ENCODE assay signal across 19 cellular contexts in the genomic region with DNA sequence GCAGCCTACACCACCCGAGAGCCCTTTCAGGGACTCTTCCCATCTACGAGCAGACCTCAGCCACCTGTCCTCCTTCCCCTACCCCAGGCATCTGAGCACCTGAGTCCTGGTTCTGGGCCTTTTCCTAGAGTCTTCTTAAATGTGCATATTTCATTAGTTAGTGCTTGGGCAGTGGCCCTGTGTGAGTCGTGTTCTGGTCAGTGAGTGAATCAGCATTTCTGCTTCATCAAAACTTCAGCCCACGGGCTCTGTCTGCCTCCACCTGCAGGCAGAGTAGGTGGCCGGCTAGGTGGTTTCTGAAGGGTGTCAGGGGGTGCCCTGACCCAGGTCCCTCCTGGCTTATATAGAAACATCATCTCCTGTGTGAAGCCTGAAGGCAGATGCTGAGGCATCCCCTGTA. TPM values are rescaled to one million over a fixed set of nuclear protein-coding genes. Genes with fewer than 3 reads are reported as not detected.
A peak's percentile ranks its signal among the peaks of the same experiment; 100 is the strongest.
DNase-seq lines count a peak whose midpoint lies in the region; ATAC-seq and TF ChIP-seq lines count a peak whose summit lies in the region.
"Had no signal": no experiment of that assay in that cellular context is flagged by ENCODE, and none has a peak within 500 bp of the region (broad histone marks: within the 10 kb centered on the region; RNA-seq: fewer than 3 reads in every experiment).

No MANE protein-coding gene starts in this region.

- peak overlapping the region; percentile 0 to 94 (median 77) for H3K27ac ChIP-seq in heart right ventricle
- H3K27ac ChIP-seq in VCaP, result peak overlapping the region; percentile 98
- H3K27ac ChIP-seq in thyroid gland, result peak overlapping the region in 2 of 3 donors; percentile 66 to 90
- H3K27ac ChIP-seq in upper lobe of right lung, result no peak overlapping the region
- H3K27ac ChIP-seq: KMS-11, SJCRH30 had no signal

- H3K4me1 ChIP-seq in heart right ventricle (peaks cover 1 to 97% (median 68%) of the 10 kb centered on the region in 9 donors), thyroid gland (peaks cover 39 to 46% of the 10 kb centered on the region in 2 donors), upper lobe of right lung (no peaks in the 10 kb centered on the region)
- H3K4me1 ChIP-seq: HAP-1, SJCRH30 had no signal

- H3K36me3 ChIP-seq in heart right ventricle (peaks cover 0 to 28% (median 0%) of the 10 kb centered on the region in 9 donors), thyroid gland (peaks cover 12 to 17% of the 10 kb centered on the region in 2 donors), upper lobe of right lung (no peaks in the 10 kb centered on the region)
- H3K36me3 ChIP-seq: HAP-1 had no signal

- no peak for TF ChIP-seq POLR2A in thyroid gland (IDR thresholded peaks at IDR 0.05)

- ATAC-seq in heart right ventricle (no peak), left cardiac atrium (no peak), upper lobe of right lung (no peak), GM19397 (IDR thresholded peaks at IDR 0.05; ENCODE audit: unreplicated experiment) (no peak)

- no peak for TF ChIP-seq CTCF in heart right ventricle (IDR thresholded peaks at IDR 0.05)
- TF ChIP-seq CTCF in VCaP (conservative IDR thresholded peaks at IDR 0.05), result no peak
- TF ChIP-seq CTCF in thyroid gland (IDR thresholded peaks at IDR 0.05), result no peak
- TF ChIP-seq CTCF in upper lobe of right lung (IDR thresholded peaks at IDR 0.05), result no peak

- H3K9me3 ChIP-seq in heart right ventricle, result no peaks in the 10 kb centered on the region
- no peaks in the 10 kb centered on the region for H3K9me3 ChIP-seq in thyroid gland
- no peaks in the 10 kb centered on the region for H3K9me3 ChIP-seq in upper lobe of right lung
- H3K9me3 ChIP-seq: HAP-1, SJCRH30 had no signal

- no peak for DNase-seq in heart right ventricle
- DNase-seq in left cardiac atrium, result no peak
- DNase-seq in islet precursor cell, result peak; percentile 75
- DNase-seq in thyroid gland, result no peak
- no peak for DNase-seq in upper lobe of right lung
- DNase-seq in NCI-H510A treated with DMSO at 0.1 percent for 48 hours (lab: John Stamatoyannopoulos, UW), result no peak
- DNase-seq: activated CD4-positive, CD25-positive, alpha-beta regulatory T cell treated with anti-CD3 and anti-CD28 coated beads, Interleukin-2, amount 50 U/mL, for 72 hours; CD8-positive, alpha-beta memory T cell; EL; midbrain; NCI-H1048; SJCRH30 had no signal

- H3K27me3 ChIP-seq in heart right ventricle, result no peaks in the 10 kb centered on the region
- H3K27me3 ChIP-seq in thyroid gland, result no peaks in the 10 kb centered on the region
- no peaks in the 10 kb centered on the region for H3K27me3 ChIP-seq in upper lobe of right lung
- H3K27me3 ChIP-seq: SJCRH30 had no signal

- H3K4me3 ChIP-seq in heart right ventricle (no peak overlapping the region), thyroid gland (replicated peaks in 1 of 3) (no peak overlapping the region), upper lobe of right lung (no peak overlapping the region)
- H3K4me3 ChIP-seq: HAP-1, SJCRH30 had no signal

- WGBS in heart right ventricle, 2 donors, result 77 to 84% methylated on average over 5 of the region's 5 CpGs
- WGBS in thyroid gland, 2 donors, result 80 to 83% methylated on average over 4 to 5 of the region's 5 CpGs

- intact Hi-C loops in heart right ventricle (cut with DNase I), result no loop called here
- intact Hi-C loops in left cardiac atrium (cut with DNase I), result no loop called here
- intact Hi-C loops in thyroid gland (cut with DNase I), result no loop called here
- intact Hi-C loops in upper lobe of right lung (cut with DNase I), result no loop called here

RNA-seq across cellular contexts. Expression of a gene that starts 13.9 kb away (rescaled TPM):
- 10 to 100 TPM; 15.9 to 55.7 (median 27.5) TPM for total RNA-seq in heart right ventricle
- polyA plus RNA-seq in heart right ventricle, result 10 to 100 TPM; 18.4 to 32.6 TPM
- total RNA-seq in left cardiac atrium, result 10 to 100 TPM; 23.8 to 29.4 TPM
- total RNA-seq in thyroid gland, result 10 to 100 TPM in 3 of 4 donors, 1 to 10 TPM in 1; 7.9 to 20.5 (median 17.1) TPM
- 4.6 TPM for total RNA-seq in upper lobe of right lung
- total RNA-seq: CD8-positive, alpha-beta memory T cell; dermis microvascular lymphatic vessel endothelial cell; OCI-LY7; T-helper 2 cell treated with Interferon-gamma antibody and Interleukin-4, amounts not matched to agents 100 ng/mL and 5 ng/mL, for 36 hours had no signal
- polyA plus RNA-seq: CD8-positive, alpha-beta memory T cell had no signal

RNA-seq across cellular contexts. Expression of a gene that starts 21.3 kb away (rescaled TPM):
- total RNA-seq in heart right ventricle, result 100 to 1,000 TPM; 222 to 328 (median 245) TPM
- 100 to 1,000 TPM; 200 to 598 TPM for polyA plus RNA-seq in heart right ventricle
- total RNA-seq in left cardiac atrium, result 100 to 1,000 TPM; 183 to 203 TPM
- total RNA-seq in thyroid gland, result 10 to 100 TPM; 21.1 to 74.7 (median 32.7) TPM
- total RNA-seq in upper lobe of right lung, result 40.6 TPM

RNA-seq across cellular contexts. Expression of a gene that starts 56.1 kb away (rescaled TPM):
- total RNA-seq in heart right ventricle (10 to 100 TPM; 18.5 to 32.1 (median 25.6) TPM), left cardiac atrium (10 to 100 TPM; 26.0 to 33.7 TPM), thyroid gland (10 to 100 TPM; 50.0 to 76.6 (median 64.6) TPM), upper lobe of right lung (61.5 TPM)
- 10 to 100 TPM; 39.2 to 45.9 TPM for polyA plus RNA-seq in heart right ventricle
